8 cellular contexts compared by ENCODE assay signal in the genomic region with DNA sequence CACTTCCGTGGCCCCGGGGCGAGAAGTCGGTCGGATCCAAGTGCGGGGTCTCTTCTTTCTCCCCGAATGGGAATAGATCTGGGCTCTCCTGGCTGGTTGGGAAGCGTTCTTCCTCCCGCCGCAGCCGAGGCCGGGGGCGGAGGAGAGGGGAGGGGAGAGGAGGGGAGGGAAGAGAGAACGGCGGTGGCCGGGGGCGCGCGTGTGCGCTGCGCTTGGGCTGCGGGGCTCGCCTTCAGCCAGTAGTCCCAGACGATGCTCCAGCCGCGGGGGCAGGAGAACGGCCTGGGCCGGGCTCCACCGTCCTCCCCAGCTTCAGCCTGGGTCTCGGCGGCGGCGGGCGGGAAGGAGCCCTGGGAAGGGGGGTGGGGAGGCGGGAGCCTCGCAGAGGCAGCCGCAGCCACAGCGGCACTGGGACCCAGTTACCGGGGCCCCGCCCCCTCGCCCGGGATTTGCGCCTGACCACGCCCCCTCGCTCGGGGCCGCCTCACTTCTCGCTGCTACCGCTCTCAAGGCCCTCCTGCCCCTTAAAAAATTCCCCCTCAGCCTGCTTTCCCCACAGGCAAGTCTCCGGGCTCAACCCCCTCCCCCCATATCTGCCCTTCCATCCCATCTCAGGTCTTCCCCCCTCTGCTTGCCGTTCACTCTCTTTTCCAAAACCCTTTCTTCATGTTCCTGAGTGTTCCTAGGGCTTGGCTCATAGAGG. TPM values are rescaled to one million over a fixed set of nuclear protein-coding genes. Genes with fewer than 3 reads are reported as not detected.
A peak's percentile ranks its signal among the peaks of the same experiment; 100 is the strongest.
DNase-seq lines count a peak whose midpoint lies in the region; ATAC-seq and TF ChIP-seq lines count a peak whose summit lies in the region.

A gene (minus strand): TSS at position 421 of the 703 bp plus-strand sequence. CDS start 802 bp downstream, outside the sequence.

- H3K4me3 Mint-ChIP-seq in effector memory CD8-positive, alpha-beta T cell, result peak within 1 kb of the TSS; percentile 70 to 76

- DNase-seq in GM10266 (ENCODE audit: extremely low spot score) (peak; percentile 75), NCI-H2107 treated with DMSO at 0.1 percent for 48 hours (lab: John Stamatoyannopoulos, UW; ENCODE audit: unreplicated experiment) (peak; percentile 67), lower lobe of right lung (peak; percentile 64)
- DNase-seq in activated CD4-positive, alpha-beta T cell treated with anti-CD3 and anti-CD28 coated beads, Interleukin-2, amount 50 U/mL, for 1 hour, result peak; percentile 29
- DNase-seq in effector memory CD8-positive, alpha-beta T cell, result peak in 1 of 3 experiments; percentile 1
- peak; percentile 13 to 24 (median 21) for DNase-seq in stimulated activated CD4-positive, alpha-beta T cell treated with anti-CD3 and anti-CD28 coated beads, TNF-alpha, amount 100 ng/mL, for 4 hours (ENCODE audit: low read depth in 3 of 3)

- H3K9me3 ChIP-seq in lower lobe of right lung, result no peaks in the 10 kb centered on the region

- ATAC-seq in effector memory CD8-positive, alpha-beta T cell (replicated peaks), result peak; percentile 31
- ATAC-seq in lower lobe of right lung (peak; percentile 90 to 91), GM19023 (IDR thresholded peaks at IDR 0.05; ENCODE audit: unreplicated experiment) (no peak), HG03039 (IDR thresholded peaks at IDR 0.05; ENCODE audit: unreplicated experiment) (no peak)

- H3K36me3 ChIP-seq in lower lobe of right lung, result no peaks in the 10 kb centered on the region

- H3K36me3 Mint-ChIP-seq in effector memory CD8-positive, alpha-beta T cell (ENCODE audit: insufficient read depth), result no peaks in the 10 kb centered on the region

- no peak for TF ChIP-seq CTCF in GM10266 (IDR thresholded peaks at IDR 0.05; ENCODE audit: control insufficient read depth, insufficient read depth, low read depth, missing control alignments)
- TF ChIP-seq CTCF in lower lobe of right lung (IDR thresholded peaks at IDR 0.05), result no peak

- H3K27ac ChIP-seq in lower lobe of right lung, result peak within 1 kb of the TSS; percentile 31

- H3K4me1 Mint-ChIP-seq in effector memory CD8-positive, alpha-beta T cell (ENCODE audit: low read depth in 2 of 2), result peaks cover 0 to 5% of the 10 kb centered on the region in 2 donors

- H3K27ac Mint-ChIP-seq in effector memory CD8-positive, alpha-beta T cell, result no peak within 1 kb of the TSS

- H3K27me3 Mint-ChIP-seq in effector memory CD8-positive, alpha-beta T cell, result peaks cover 44 to 69% of the 10 kb centered on the region in 2 donors

- intact Hi-C loops in lower lobe of right lung (cut with DNase I), result no loop called here

- no peaks in the 10 kb centered on the region for H3K4me1 ChIP-seq in lower lobe of right lung

- H3K27me3 ChIP-seq in lower lobe of right lung (ENCODE audit: low read depth), result no peaks in the 10 kb centered on the region

- H3K4me3 ChIP-seq in lower lobe of right lung, result peak within 1 kb of the TSS; percentile 62

- H3K9me3 Mint-ChIP-seq in effector memory CD8-positive, alpha-beta T cell, result no peaks in the 10 kb centered on the region

RNA-seq across cellular contexts. Expression of the gene that starts here (rescaled TPM):
- total RNA-seq in lower lobe of right lung, result 3.2 TPM

Comparison
In these comparisons a context has a peak if more than half of its experiments do, and no peak if none do; other contexts are left out.
1. ATAC-seq: peak in effector memory CD8-positive, alpha-beta T cell (single experiment) and lower lobe of right lung (2 of 2); none in GM19023 (single experiment) and HG03039 (single experiment).